28 cellular contexts compared by ENCODE assay signal in the genomic region with DNA sequence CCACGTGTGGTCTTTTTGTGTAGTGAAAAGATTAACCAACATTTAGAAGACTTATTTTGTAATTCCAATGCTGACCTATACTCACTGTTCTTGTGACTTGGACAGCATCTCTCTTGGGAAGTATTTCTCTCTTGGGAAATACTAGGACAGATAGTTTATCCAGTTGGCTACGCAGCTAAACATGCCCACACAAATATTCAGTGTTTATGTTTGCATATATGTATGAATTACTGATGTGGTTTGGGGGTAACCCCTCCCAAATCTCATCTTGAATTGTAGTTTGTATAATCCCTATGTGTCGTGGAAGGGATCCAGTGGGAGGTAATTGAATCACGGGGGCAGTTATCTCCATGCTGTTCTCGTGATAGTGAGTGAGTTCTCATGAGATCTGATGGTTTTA.
"Had no signal": no experiment of that assay in that cellular context is flagged by ENCODE, and none has a peak within 500 bp of the region (broad histone marks: within the 10 kb centered on the region; RNA-seq: fewer than 3 reads in every experiment).

No MANE protein-coding gene starts in this region.

- H3K9me3 ChIP-seq: body of pancreas, colonic mucosa, esophagus squamous epithelium had no signal

- H3K27me3 ChIP-seq: body of pancreas, colonic mucosa, esophagus squamous epithelium had no signal

- H3K27ac ChIP-seq: body of pancreas, colonic mucosa, epithelial cell of prostate, esophagus squamous epithelium, WERI-Rb-1 had no signal

- DNase-seq: activated B cell treated with CpG ODN at 0.5 μM for 24 hours; activated CD4-positive, alpha-beta memory T cell treated with anti-CD3 and anti-CD28 coated beads for 36 hours; activated CD4-positive, alpha-beta T cell treated with anti-CD3 and anti-CD28 coated beads for 36 hours; activated CD4-positive, alpha-beta T cell treated with anti-CD3 and anti-CD28 coated beads, Interleukin-2, amount 10 ng/mL, durations not matched to agents 24 days and 14 days; activated CD4-positive, CD25-positive, alpha-beta regulatory T cell treated with anti-CD3 and anti-CD28 coated beads, Interleukin-2, amount 50 U/mL, for 72 hours; activated CD8-positive, alpha-beta memory T cell treated with anti-CD3 and anti-CD28 coated beads, Interleukin-2, amount 50 U/mL, for 48 hours; activated gamma-delta T cell; activated naive CD4-positive, alpha-beta T cell; activated naive CD4-positive, alpha-beta T cell treated with anti-CD3 and anti-CD28 coated beads, Interleukin-2, amount 10 ng/mL, durations not matched to agents 7 days and 5 days; activated naive CD8-positive, alpha-beta T cell treated with anti-CD3 and anti-CD28 coated beads, Interleukin-2, amount 10 ng/mL, durations not matched to agents 7 days and 5 days; activated T-cell treated with anti-CD3 and anti-CD28 coated beads for 4 hours; activated T-cell treated with anti-CD3 and anti-CD28 coated beads, Interleukin-2, amount 50 U/mL, for 24 hours; activated T-cell treated with anti-CD3 and anti-CD28 coated beads, Interleukin-2, amount 50 U/mL, for 72 hours; amniotic stem cell; aorta; body of pancreas; caudate nucleus; colonic mucosa; effector CD8-positive, alpha-beta T cell; esophagus squamous epithelium; foreskin fibroblast; head of caudate nucleus; hippocampal formation; T-helper 1 cell; T-helper 17 cell; T1000; WERI-Rb-1 had no signal

- H3K4me3 ChIP-seq: body of pancreas, colonic mucosa, esophagus squamous epithelium had no signal
